1 cellular context compared by ENCODE assay signal in the genomic region with DNA sequence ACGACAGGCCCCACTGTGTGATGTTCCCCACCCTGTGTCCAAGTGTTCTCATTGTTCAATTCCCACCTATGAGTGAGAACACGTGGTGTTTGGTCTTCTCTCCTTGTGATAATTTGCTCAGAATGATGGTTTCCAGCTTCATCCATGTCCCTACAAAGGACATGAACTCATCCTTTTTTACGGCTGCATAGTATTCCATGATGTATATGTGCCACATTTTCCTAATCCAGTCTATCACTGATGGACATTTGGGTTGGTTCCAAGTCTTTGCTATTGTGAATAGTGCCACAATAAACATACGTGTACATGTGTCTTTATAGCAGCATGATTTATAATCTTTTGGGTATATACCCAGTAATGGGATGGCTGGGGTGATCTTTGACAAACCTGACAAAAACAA. TPM values are rescaled to one million over a fixed set of nuclear protein-coding genes. Genes with fewer than 3 reads are reported as not detected.
"Had no signal": no experiment of that assay in that cellular context is flagged by ENCODE, and none has a peak within 500 bp of the region (broad histone marks: within the 10 kb centered on the region; RNA-seq: fewer than 3 reads in every experiment).

No MANE protein-coding gene starts in this region.

RNA-seq across cellular contexts. Expression of a gene that starts 20.0 kb away (rescaled TPM):
- total RNA-seq: suprapubic skin had no signal
